Comparison of ENCODE assay signal across 16 cellular contexts in the genomic region with DNA sequence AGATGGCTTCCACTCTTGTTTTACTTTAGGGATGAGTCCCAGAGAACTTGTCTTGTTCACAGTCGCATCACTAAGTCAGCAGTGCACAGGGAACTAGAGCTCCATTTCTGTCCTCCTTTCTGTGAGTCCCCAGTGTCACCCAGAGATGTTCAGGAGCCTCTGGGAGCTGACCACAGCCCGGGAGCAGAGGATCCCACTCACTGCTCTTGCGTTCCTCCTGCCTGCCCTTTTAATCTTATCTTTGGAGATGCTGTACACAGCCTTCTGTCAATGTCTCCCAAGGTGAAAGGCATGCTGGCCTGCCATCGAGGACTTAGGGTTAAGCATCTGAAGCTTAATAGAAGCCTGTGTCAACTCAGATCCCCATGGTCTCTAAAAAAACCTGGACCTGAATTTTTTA.
DNase-seq lines count a peak whose midpoint lies in the region; ATAC-seq, FAIRE-seq and TF ChIP-seq lines count a peak whose summit lies in the region.
"Had no signal": no experiment of that assay in that cellular context is flagged by ENCODE, and none has a peak within 500 bp of the region (broad histone marks: within the 10 kb centered on the region; RNA-seq: fewer than 3 reads in every experiment).

No MANE protein-coding gene starts in this region.

- H3K9ac ChIP-seq in HepG2 (ENCODE audit: insufficient read depth, low read depth, low read length) (no peak overlapping the region), Karpas-422 (ENCODE audit: low read length) (no peak overlapping the region)
- H3K9ac ChIP-seq: BLaER1 had no signal

- H3K27ac Mint-ChIP-seq in activated T-helper 1 cell treated with anti-CD3 and anti-CD28 coated beads, Interleukin-12 subunit alpha, Interleukin-12 subunit beta, Interleukin-2, Interleukin-4 antibody, amounts not matched to agents 30 ng/mL and 10 ng/mL and 1 ng/mL, durations not matched to agents 14 hours and 24 hours and 36 hours, result peak overlapping the region; percentile 22
- H3K27ac Mint-ChIP-seq in natural killer cell, result peak overlapping the region; percentile 9 to 27

- TF ChIP-seq EP300 in HepG2 (IDR thresholded peaks at IDR 0.05; ENCODE audit: low read depth in 2 of 2, low read length in 2 of 2), result no peak
- TF ChIP-seq EP300 in HepG2 (CRISPR knock-in tag; IDR thresholded peaks at IDR 0.05; ENCODE audit: borderline replicate concordance), result no peak
- TF ChIP-seq EP300 in gastroesophageal sphincter (IDR thresholded peaks at IDR 0.05), result no peak

- H3K27ac ChIP-seq in HepG2 (ENCODE audit: extremely low read length, insufficient read depth, low read length), result no peak overlapping the region
- H3K27ac ChIP-seq in right lobe of liver, result no peak overlapping the region
- no peak overlapping the region for H3K27ac ChIP-seq in gastroesophageal sphincter
- no peak overlapping the region for H3K27ac ChIP-seq in Karpas-422 (ENCODE audit: low read length)
- H3K27ac ChIP-seq: BLaER1 had no signal

- TF ChIP-seq RAD21 in HepG2 (CRISPR knock-in tag; IDR thresholded peaks at IDR 0.05), result no peak

- H3K27me3 ChIP-seq in HepG2 (ENCODE audit: control insufficient read depth in 1 of 2, insufficient read depth in 2 of 2, low read length in 2 of 2) (no peaks in the 10 kb centered on the region), right lobe of liver (no peaks in the 10 kb centered on the region), gastroesophageal sphincter (no peaks in the 10 kb centered on the region), Karpas-422 (ENCODE audit: low read length) (no peaks in the 10 kb centered on the region)
- H3K27me3 ChIP-seq: BLaER1 had no signal

- H3K79me2 ChIP-seq in HepG2 (ENCODE audit: insufficient read depth, low read length), result no peaks in the 10 kb centered on the region
- no peaks in the 10 kb centered on the region for H3K79me2 ChIP-seq in Karpas-422 (ENCODE audit: low read length)

- no peak for FAIRE-seq in HepG2 (lab: Jason Lieb, UNC)
- FAIRE-seq: G401.6, GM12891 had no signal

- H3K4me3 ChIP-seq in HepG2 (replicated peaks in 1 of 3; ENCODE audit: insufficient read depth in 1 of 3, low read depth in 2 of 3, low read length in 3 of 3) (no peak overlapping the region), right lobe of liver (no peak overlapping the region), gastroesophageal sphincter (no peak overlapping the region), Karpas-422 (ENCODE audit: low read length) (no peak overlapping the region)
- H3K4me3 ChIP-seq: BLaER1 had no signal

- no peak overlapping the region for H3K4me3 Mint-ChIP-seq in activated T-helper 1 cell treated with anti-CD3 and anti-CD28 coated beads, Interleukin-12 subunit alpha, Interleukin-12 subunit beta, Interleukin-2, Interleukin-4 antibody, amounts not matched to agents 30 ng/mL and 10 ng/mL and 1 ng/mL, durations not matched to agents 14 hours and 24 hours and 36 hours
- H3K4me3 Mint-ChIP-seq in natural killer cell, result no peak overlapping the region
- H3K4me3 Mint-ChIP-seq: H9 had no signal

- H3K27me3 Mint-ChIP-seq in activated T-helper 1 cell treated with anti-CD3 and anti-CD28 coated beads, Interleukin-12 subunit alpha, Interleukin-12 subunit beta, Interleukin-2, Interleukin-4 antibody, amounts not matched to agents 30 ng/mL and 10 ng/mL and 1 ng/mL, durations not matched to agents 14 hours and 24 hours and 36 hours (ENCODE audit: insufficient read depth), result no peaks in the 10 kb centered on the region
- no peaks in the 10 kb centered on the region for H3K27me3 Mint-ChIP-seq in natural killer cell (ENCODE audit: low read depth in 2 of 2)

- no peaks in the 10 kb centered on the region for H3K9me2 ChIP-seq in Karpas-422 (replicated peaks; ENCODE audit: insufficient read depth, low read length)

- TF ChIP-seq CTCF in HepG2 (CRISPR knock-in tag; IDR thresholded peaks at IDR 0.05) (no peak), right lobe of liver (IDR thresholded peaks at IDR 0.05) (no peak), natural killer cell (IDR thresholded peaks at IDR 0.05) (no peak), gastroesophageal sphincter (IDR thresholded peaks at IDR 0.05) (no peak)

- H3K4me1 ChIP-seq in HepG2 (ENCODE audit: insufficient read depth, low read length) (peaks cover 34% of the 10 kb centered on the region), right lobe of liver (peaks cover 0 to 31% (median 12%) of the 10 kb centered on the region in 4 donors), gastroesophageal sphincter (peaks cover 0 to 37% (median 6%) of the 10 kb centered on the region in 3 donors), Karpas-422 (ENCODE audit: low read length) (no peaks in the 10 kb centered on the region)
- H3K4me1 ChIP-seq: BLaER1 had no signal

- TF ChIP-seq POLR2A in HepG2 (IDR thresholded peaks at IDR 0.05; ENCODE audit: insufficient read depth in 1 of 2, low read depth in 2 of 2, low read length in 2 of 2), result no peak
- TF ChIP-seq POLR2A in right lobe of liver (IDR thresholded peaks at IDR 0.05), result no peak
- no peak for TF ChIP-seq POLR2A in gastroesophageal sphincter (IDR thresholded peaks at IDR 0.05)

- 97% methylated on average over 4 of the region's 4 CpGs for WGBS in HepG2 (ENCODE audit: low lambda C conversion rate)
- WGBS in right lobe of liver (ENCODE audit: insufficient coverage, low coverage, low lambda C conversion rate, missing lambda C conversion rate), result 60% methylated on average over 1 of the region's 4 CpGs
- 85 to 100% methylated on average over 1 to 2 of the region's 4 CpGs for WGBS in gastroesophageal sphincter (ENCODE audit: low coverage in 1 of 2), 2 donors

- H4K20me1 ChIP-seq in HepG2 (ENCODE audit: insufficient read depth, low read length) (peaks cover 3% of the 10 kb centered on the region; the same call in 1 of the 2 replicates), Karpas-422 (ENCODE audit: insufficient read depth, low read depth, low read length) (no peaks in the 10 kb centered on the region)

- H3K4me2 ChIP-seq in HepG2 (ENCODE audit: low read depth, low read length) (no peak overlapping the region), Karpas-422 (ENCODE audit: low read depth, low read length, poor library complexity, severe bottlenecking) (no peak overlapping the region)
- H3K4me2 ChIP-seq: BLaER1 had no signal

- ATAC-seq in HepG2, result no peak
- no peak for ATAC-seq in right lobe of liver
- ATAC-seq in natural killer cell, result no peak
- ATAC-seq in GM19395 (IDR thresholded peaks at IDR 0.05; ENCODE audit: unreplicated experiment), result no peak
- no peak for ATAC-seq in gastroesophageal sphincter

- no peaks in the 10 kb centered on the region for H3K9me3 Mint-ChIP-seq in activated T-helper 1 cell treated with anti-CD3 and anti-CD28 coated beads, Interleukin-12 subunit alpha, Interleukin-12 subunit beta, Interleukin-2, Interleukin-4 antibody, amounts not matched to agents 30 ng/mL and 10 ng/mL and 1 ng/mL, durations not matched to agents 14 hours and 24 hours and 36 hours
- no peaks in the 10 kb centered on the region for H3K9me3 Mint-ChIP-seq in natural killer cell
- H3K9me3 Mint-ChIP-seq: H9 had no signal

- in situ Hi-C loops in HepG2 (cut with HindIII; ENCODE audit: extremely low pct_ligation_motif_present, low pct_unique_long_range_greater_than_20kb), result loop anchor here (5.0 kb wide), 1 partner anchor 68 kb away; no protein-coding TSS in a partner anchor

- no peak for DNase-seq in HepG2 (ENCODE audit: low spot score)
- DNase-seq in right lobe of liver, result no peak
- no peak for DNase-seq in activated T-helper 1 cell treated with anti-CD3 and anti-CD28 coated beads, Interleukin-12 subunit alpha, Interleukin-12 subunit beta, Interleukin-2, Interleukin-4 antibody, amounts not matched to agents 30 ng/mL and 10 ng/mL and 1 ng/mL, durations not matched to agents 14 hours and 24 hours and 36 hours (ENCODE audit: low spot score)
- no peak for DNase-seq in natural killer cell
- DNase-seq in Karpas-422, result no peak
- DNase-seq: 8988T, Calu3, DMS 273 treated with DMSO at 0.1 percent for 48 hours, GOT3, H9, IMR-90 had no signal

- no peak overlapping the region for H2AFZ ChIP-seq in HepG2 (ENCODE audit: low read length)
- no peak overlapping the region for H2AFZ ChIP-seq in Karpas-422 (ENCODE audit: low read length)

- BruUV-seq in HepG2 (replicated peaks; lab: Mats Ljungman, UMichigan), result no TSS peak

- CTCF ChIA-PET in HepG2 (lab: Yijun Ruan, JAX; ENCODE audit: low intra/inter-chr PET ratio, low total read pairs), result no interaction called here

- intact Hi-C loops in HepG2 (cut with micrococcal nuclease; ENCODE audit: unreplicated experiment), result loop anchor here (5.0 kb wide), 2 partner anchors 58 to 178 kb away; no protein-coding TSS in a partner anchor
- intact Hi-C loops in right lobe of liver (cut with DNase I), result no loop called here
- intact Hi-C loops in activated T-helper 1 cell treated with anti-CD3 and anti-CD28 coated beads, Interleukin-12 subunit alpha, Interleukin-12 subunit beta, Interleukin-2, Interleukin-4 antibody, amounts not matched to agents 30 ng/mL and 10 ng/mL and 1 ng/mL, durations not matched to agents 14 hours and 24 hours and 36 hours (cut with micrococcal nuclease), result no loop called here
- intact Hi-C loops in natural killer cell (cut with micrococcal nuclease), result no loop called here

- H3K36me3 Mint-ChIP-seq in activated T-helper 1 cell treated with anti-CD3 and anti-CD28 coated beads, Interleukin-12 subunit alpha, Interleukin-12 subunit beta, Interleukin-2, Interleukin-4 antibody, amounts not matched to agents 30 ng/mL and 10 ng/mL and 1 ng/mL, durations not matched to agents 14 hours and 24 hours and 36 hours (ENCODE audit: low read depth), result peaks cover 60% of the 10 kb centered on the region
- peaks cover 29% of the 10 kb centered on the region for H3K36me3 Mint-ChIP-seq in natural killer cell

- H3K9me3 ChIP-seq in HepG2 (ENCODE audit: low read length) (no peaks in the 10 kb centered on the region), right lobe of liver (no peaks in the 10 kb centered on the region), gastroesophageal sphincter (no peaks in the 10 kb centered on the region), Karpas-422 (ENCODE audit: low read length) (no peaks in the 10 kb centered on the region)
- H3K9me3 ChIP-seq: BLaER1 had no signal

- POLR2A ChIA-PET in HepG2 (lab: Yijun Ruan, JAX), result no interaction called here

- peaks cover 28 to 82% of the 10 kb centered on the region in 2 experiments for H3K36me3 ChIP-seq in HepG2 (replicated peaks in 1 of 2; ENCODE audit: control insufficient read depth in 1 of 2, insufficient read depth in 2 of 2, low read length in 2 of 2)
- peaks cover 3 to 54% (median 13%) of the 10 kb centered on the region in 4 donors for H3K36me3 ChIP-seq in right lobe of liver
- peaks cover 0 to 86% of the 10 kb centered on the region in 2 donors for H3K36me3 ChIP-seq in gastroesophageal sphincter
- no peaks in the 10 kb centered on the region for H3K36me3 ChIP-seq in Karpas-422 (ENCODE audit: insufficient read depth, low read length)

- peaks cover 45% of the 10 kb centered on the region for H3K4me1 Mint-ChIP-seq in activated T-helper 1 cell treated with anti-CD3 and anti-CD28 coated beads, Interleukin-12 subunit alpha, Interleukin-12 subunit beta, Interleukin-2, Interleukin-4 antibody, amounts not matched to agents 30 ng/mL and 10 ng/mL and 1 ng/mL, durations not matched to agents 14 hours and 24 hours and 36 hours (ENCODE audit: low read depth)
- peaks cover 39 to 45% of the 10 kb centered on the region in 2 donors for H3K4me1 Mint-ChIP-seq in natural killer cell
- H3K4me1 Mint-ChIP-seq: H9 had no signal
